In the genomic region with DNA sequence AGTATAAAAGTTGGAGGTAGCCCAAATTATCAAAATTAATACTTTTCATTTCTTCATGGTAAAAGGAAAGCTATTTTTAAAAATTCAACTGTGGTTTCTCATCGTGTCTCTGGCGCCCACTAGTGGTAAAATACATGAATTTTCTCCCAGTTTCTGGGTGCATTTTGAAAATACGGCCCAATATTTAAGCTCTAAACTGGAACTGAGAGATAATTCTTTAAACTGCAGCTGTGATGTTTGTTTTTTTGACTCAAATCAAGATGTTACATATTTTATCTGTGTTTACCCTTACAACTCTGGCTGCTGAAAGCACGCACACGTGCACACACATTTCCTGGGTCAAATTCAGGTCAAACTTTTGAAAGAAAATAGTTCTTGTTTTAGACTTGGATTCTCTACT, we compare ENCODE assay signal across 9 cellular contexts.
DNase-seq lines count a peak whose midpoint lies in the region; ATAC-seq and TF ChIP-seq lines count a peak whose summit lies in the region.
"Had no signal": no experiment of that assay in that cellular context is flagged by ENCODE, and none has a peak within 500 bp of the region (broad histone marks: within the 10 kb centered on the region; RNA-seq: fewer than 3 reads in every experiment).

No MANE protein-coding gene starts in this region.

- no peaks in the 10 kb centered on the region for H3K79me2 ChIP-seq in HCT116 (ENCODE audit: insufficient read depth, low read length)

- TF ChIP-seq RAD21 in HCT116 (IDR thresholded peaks at IDR 0.05; ENCODE audit: low read depth) = peak; percentile 68

- H3K27me3 ChIP-seq in HCT116 (ENCODE audit: insufficient read depth, low read length) (no peaks in the 10 kb centered on the region), adipocyte (replicated peaks; ENCODE audit: control insufficient read depth, insufficient read depth, low read length) (peaks cover 3% of the 10 kb centered on the region), right lobe of liver (peaks cover 0 to 13% of the 10 kb centered on the region in 2 donors), aorta (ENCODE audit: control insufficient read depth in 1 of 2, insufficient read depth in 2 of 2, low read length in 1 of 2) (no peaks in the 10 kb centered on the region)
- H3K27me3 ChIP-seq: SJCRH30 had no signal

- H3K36me3 ChIP-seq in HCT116 (ENCODE audit: control insufficient read depth in 1 of 2, insufficient read depth in 2 of 2, low read length in 2 of 2) = no peaks in the 10 kb centered on the region
- H3K36me3 ChIP-seq in adipocyte (ENCODE audit: control insufficient read depth, insufficient read depth, low read length, severe bottlenecking) = no peaks in the 10 kb centered on the region
- no peaks in the 10 kb centered on the region for H3K36me3 ChIP-seq in right lobe of liver
- no peaks in the 10 kb centered on the region for H3K36me3 ChIP-seq in aorta (ENCODE audit: control insufficient read depth in 1 of 2, insufficient read depth in 2 of 2, low read length in 1 of 2)
- H3K36me3 ChIP-seq: SJCRH30 had no signal

- BruUV-seq in HCT116 (replicated peaks; lab: Mats Ljungman, UMichigan) = no TSS peak

- no peaks in the 10 kb centered on the region for H3K9me2 ChIP-seq in HCT116 (ENCODE audit: insufficient read depth)

- intact Hi-C loops in HCT116 (cut with micrococcal nuclease) (loop anchor here (1.0 kb wide), 1 partner anchor 144 kb away; no protein-coding TSS in a partner anchor), right lobe of liver (cut with DNase I) (no loop called here), aorta (cut with DNase I) (loop anchor here (5.0 kb wide), 1 partner anchor 145 kb away; no protein-coding TSS in a partner anchor)

- H3K27ac ChIP-seq in HCT116 (ENCODE audit: low read depth, low read length) = no peak overlapping the region
- H3K27ac ChIP-seq in right lobe of liver = peak overlapping the region in 1 of 3 donors; percentile 15
- H3K27ac ChIP-seq in aorta (ENCODE audit: low read depth in 1 of 2, low read length in 2 of 2) = no peak overlapping the region
- H3K27ac ChIP-seq: SJCRH30 had no signal

- H3K9ac ChIP-seq in HCT116 (ENCODE audit: low read length) (no peak overlapping the region), adipocyte (ENCODE audit: low read length) (peak overlapping the region; percentile 48)

- RAD21 ChIA-PET in HCT116 (lab: Charles Lee; ENCODE audit: low non-redundant PET in 1 of 2, low total read pairs in 2 of 2, uncharacterized antibody in 2 of 2, unreplicated experiment in 2 of 2) = interaction anchor here (1.0 to 1.9 kb wide), 3 partner anchors 144 to 371 kb away, joined by 3 to 10 read pairs (median 6); no protein-coding TSS in a partner anchor

- H3K4me1 ChIP-seq in HCT116 (ENCODE audit: control insufficient read depth in 1 of 2, insufficient read depth in 2 of 2, low read length in 2 of 2) = peaks cover 0 to 4% of the 10 kb centered on the region in 2 experiments; a peak in 1 of 4 replicates
- H3K4me1 ChIP-seq in adipocyte (ENCODE audit: control insufficient read depth, insufficient read depth, low read length) = peaks cover 20% of the 10 kb centered on the region
- H3K4me1 ChIP-seq in right lobe of liver = peaks cover 0 to 27% (median 7%) of the 10 kb centered on the region in 4 donors
- no peaks in the 10 kb centered on the region for H3K4me1 ChIP-seq in aorta (ENCODE audit: control insufficient read depth in 1 of 2, insufficient read depth in 2 of 2, low read length in 2 of 2)
- H3K4me1 ChIP-seq: SJCRH30 had no signal

- CTCF ChIA-PET in HCT116 (lab: Charles Lee) = interaction anchor here (0.7 to 3.6 kb wide), 22 partner anchors 8 to 383 kb away, joined by 3 to 60 read pairs (median 4); no protein-coding TSS in a partner anchor

- in situ Hi-C loops in Caki2 (cut with HindIII; ENCODE audit: low pct_unique_long_range_greater_than_20kb, low sequenced_read_pairs) = no loop called here

- no peak for TF ChIP-seq POLR2A in HCT116 (IDR thresholded peaks at IDR 0.05; ENCODE audit: borderline replicate concordance, extremely low read depth, insufficient read depth, insufficient read length)
- TF ChIP-seq POLR2A in right lobe of liver (IDR thresholded peaks at IDR 0.05) = no peak

- H3K9me3 ChIP-seq in HCT116 (ENCODE audit: control insufficient read depth in 1 of 2, insufficient read depth in 1 of 2, low read depth in 1 of 2, low read length in 2 of 2) (no peaks in the 10 kb centered on the region), adipocyte (ENCODE audit: control insufficient read depth, low read length) (peaks cover 20% of the 10 kb centered on the region), right lobe of liver (no peaks in the 10 kb centered on the region), aorta (ENCODE audit: control insufficient read depth, low read length) (no peaks in the 10 kb centered on the region)
- H3K9me3 ChIP-seq: SJCRH30 had no signal

- 7% methylated on average over 5 of the region's 5 CpGs for WGBS in right lobe of liver (ENCODE audit: insufficient coverage, low coverage, low lambda C conversion rate, missing lambda C conversion rate)
- WGBS in aorta, 2 donors = 2 to 17% methylated on average over 5 of the region's 5 CpGs

- no peaks in the 10 kb centered on the region for H4K20me1 ChIP-seq in HCT116 (ENCODE audit: insufficient read depth)

- peak overlapping the region; percentile 55 for H3K4me2 ChIP-seq in HCT116 (ENCODE audit: low read length)

- ATAC-seq in HCT116 (no peak), right lobe of liver (peak in 3 of 4 donors; percentile 21 to 50 (median 36)), HG03045 (IDR thresholded peaks at IDR 0.05; ENCODE audit: unreplicated experiment) (no peak), GM18870 (IDR thresholded peaks at IDR 0.05; ENCODE audit: unreplicated experiment) (no peak), aorta (ENCODE audit: low FRiP score) (no peak), GM18909 (IDR thresholded peaks at IDR 0.05; ENCODE audit: poor library complexity, unreplicated experiment) (no peak)

- H2AFZ ChIP-seq in HCT116 (ENCODE audit: low read depth, low read length, poor library complexity, severe bottlenecking) = peak overlapping the region; percentile 98

- H3K4me3 ChIP-seq in HCT116 (replicated peaks in 1 of 2; ENCODE audit: low read depth in 1 of 2, low read length in 2 of 2) (no peak overlapping the region), adipocyte (ENCODE audit: low read length) (no peak overlapping the region), right lobe of liver (no peak overlapping the region), aorta (ENCODE audit: low read length in 2 of 2) (no peak overlapping the region)
- H3K4me3 ChIP-seq: SJCRH30 had no signal

- TF ChIP-seq CTCF in HCT116 (IDR thresholded peaks at IDR 0.05 in 2 of 3, conservative IDR thresholded peaks at IDR 0.05 in 1 of 3; ENCODE audit: borderline replicate concordance in 1 of 3, insufficient read depth in 1 of 3, low read depth in 2 of 3, low read length in 2 of 3) (peak; percentile 48 to 74 (median 48); a peak in 5 of 6 replicates), right lobe of liver (IDR thresholded peaks at IDR 0.05) (peak; percentile 71 to 87 (median 84))

- POLR2A ChIA-PET in HCT116 (lab: Charles Lee) = no interaction called here

- DNase-seq in Caki2 (ENCODE audit: low read depth) (peak; percentile 23), HCT116 (ENCODE audit: low read depth, low spot score) (no peak), adipocyte (ENCODE audit: low read depth) (peak; percentile 69), right lobe of liver (no peak), aorta (no peak)

TF ChIP-seq in HCT116, 20 proteins besides CTCF, POLR2A, EP300 and RAD21:
- no peak for TF ChIP-seq SRF (IDR thresholded peaks at IDR 0.05; ENCODE audit: low read depth)
- no peak for TF ChIP-seq POLR2AphosphoS5 (IDR thresholded peaks at IDR 0.05; ENCODE audit: low read depth, low read length)
- no peak for TF ChIP-seq EZH2 (IDR thresholded peaks at IDR 0.05)
- TF ChIP-seq EGR1 (IDR thresholded peaks at IDR 0.05; ENCODE audit: low read depth) = no peak
- no peak for TF ChIP-seq FOSL1 (IDR thresholded peaks at IDR 0.05; ENCODE audit: low read depth)
- TF ChIP-seq EZH2phosphoT487 (IDR thresholded peaks at IDR 0.05; ENCODE audit: borderline replicate concordance) = no peak
- no peak for TF ChIP-seq CEBPB (IDR thresholded peaks at IDR 0.05; ENCODE audit: low read depth)
TF ChIP-seq in HCT116: peak in this region for 0.

Comparison
In these comparisons a context has a peak if more than half of its experiments do, and no peak if none do; other contexts are left out.
1. DNase-seq: peak in Caki2 (single experiment) and adipocyte (single experiment); none in HCT116 (single experiment), right lobe of liver (0 of 3) and aorta (0 of 2).
2. ATAC-seq: peak in right lobe of liver (3 of 4); none in HCT116 (single experiment), HG03045 (single experiment), GM18870 (single experiment), aorta (single experiment) and GM18909 (single experiment).
3. intact Hi-C loops: an anchor here in HCT116 (1.0 kb wide) and aorta (5.0 kb wide); none called in right lobe of liver.